15 cellular contexts compared by ENCODE assay signal in the genomic region with DNA sequence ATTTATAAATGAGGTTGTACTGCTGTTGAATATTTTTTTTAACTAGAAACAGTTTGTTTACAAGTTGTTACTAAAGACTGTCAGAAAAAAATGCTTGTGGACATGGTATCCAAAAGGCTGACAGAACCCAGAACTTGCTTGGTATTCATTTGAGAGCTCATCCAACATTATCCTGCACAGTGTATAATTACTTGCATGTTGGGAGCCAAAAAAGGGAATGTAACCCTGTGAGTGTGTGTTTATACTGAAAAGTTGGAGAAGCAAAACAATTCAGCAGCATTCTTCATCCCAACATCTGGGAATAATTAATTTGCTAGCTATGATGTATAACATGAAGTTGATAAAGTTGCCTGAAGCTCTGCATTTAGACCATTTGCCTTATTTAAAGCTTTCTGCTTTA. TPM values are rescaled to one million over a fixed set of nuclear protein-coding genes. Genes with fewer than 3 reads are reported as not detected.
DNase-seq lines count a peak whose midpoint lies in the region; FAIRE-seq and TF ChIP-seq lines count a peak whose summit lies in the region.
"Had no signal": no experiment of that assay in that cellular context is flagged by ENCODE, and none has a peak within 500 bp of the region (broad histone marks: within the 10 kb centered on the region; RNA-seq: fewer than 3 reads in every experiment).

No MANE protein-coding gene starts in this region.

- no peak overlapping the region for H3K4me3 Mint-ChIP-seq in Caco-2 (ENCODE audit: unreplicated experiment)
- H3K4me3 Mint-ChIP-seq: activated naive CD4-positive, alpha-beta T cell treated with anti-CD3 and anti-CD28 coated beads, Interleukin-2, amount 10 ng/mL, durations not matched to agents 7 days and 5 days; CD4-positive, CD25-positive, alpha-beta regulatory T cell had no signal

- H3K4me1 Mint-ChIP-seq in Caco-2 (ENCODE audit: low read depth, unreplicated experiment): peaks cover 38% of the 10 kb centered on the region
- H3K4me1 Mint-ChIP-seq: activated naive CD4-positive, alpha-beta T cell treated with anti-CD3 and anti-CD28 coated beads, Interleukin-2, amount 10 ng/mL, durations not matched to agents 7 days and 5 days had no signal

- H3K27me3 ChIP-seq in Caco-2 (replicated peaks; ENCODE audit: control insufficient read depth, insufficient read depth, low read length): no peaks in the 10 kb centered on the region
- no peaks in the 10 kb centered on the region for H3K27me3 ChIP-seq in left ventricle myocardium inferior (ENCODE audit: low read depth)
- no peaks in the 10 kb centered on the region for H3K27me3 ChIP-seq in sigmoid colon
- H3K27me3 ChIP-seq in Peyer's patch: no peaks in the 10 kb centered on the region
- H3K27me3 ChIP-seq: SJCRH30 had no signal

- no peaks in the 10 kb centered on the region for H3K9me3 ChIP-seq in Caco-2
- H3K9me3 ChIP-seq in left ventricle myocardium inferior (replicated peaks): no peaks in the 10 kb centered on the region
- H3K9me3 ChIP-seq in sigmoid colon: no peaks in the 10 kb centered on the region
- no peaks in the 10 kb centered on the region for H3K9me3 ChIP-seq in Peyer's patch
- H3K9me3 ChIP-seq: SJCRH30 had no signal

- no TSS peak for BruUV-seq in Caco-2 (replicated peaks; lab: Mats Ljungman, UMichigan)

- CTCF ChIA-PET in Caco-2 (lab: Charles Lee): interaction anchor here (1.4 kb wide), 1 partner anchor 93 kb away, joined by 6 read pairs; no protein-coding TSS in a partner anchor

- DNase-seq in Caco-2 (no peak), amniotic stem cell (lab: John Stamatoyannopoulos, UW) (peak; percentile 61), left ventricle myocardium inferior (no peak), sigmoid colon (no peak), H54 (ENCODE audit: insufficient read length, low spot score) (no peak), lower leg skin (ENCODE audit: low spot score in 2 of 2) (no peak), cerebellar cortex (ENCODE audit: low spot score) (no peak), Peyer's patch (no peak)
- DNase-seq: activated naive CD4-positive, alpha-beta T cell treated with anti-CD3 and anti-CD28 coated beads, Interleukin-2, amount 10 ng/mL, durations not matched to agents 7 days and 5 days; CD4-positive, CD25-positive, alpha-beta regulatory T cell; effector memory CD4-positive, alpha-beta T cell; NCI-H1048; NCI-H510A treated with DMSO at 0.1 percent for 48 hours; SJCRH30; stimulated activated naive CD4-positive, alpha-beta T cell had no signal

- intact Hi-C loops in Caco-2 (cut with micrococcal nuclease; ENCODE audit: unreplicated experiment) (loop anchor here (5.0 kb wide), 1 partner anchor 114 kb away; no protein-coding TSS in a partner anchor), left ventricle myocardium inferior (cut with micrococcal nuclease) (no loop called here), sigmoid colon (cut with DNase I) (loop anchor here (5.0 to 10.0 kb wide), 3 partner anchors 109 to 189 kb away; a partner anchor contains a TSS), lower leg skin (cut with DNase I; ENCODE audit: low total_unique reads) (no loop called here)

- H3K4me3 ChIP-seq in Caco-2 (ENCODE audit: low read depth, low read length) (no peak overlapping the region), left ventricle myocardium inferior (no peak overlapping the region), sigmoid colon (no peak overlapping the region), lower leg skin (ENCODE audit: low read depth, poor library complexity, severe bottlenecking) (no peak overlapping the region), Peyer's patch (no peak overlapping the region)
- H3K4me3 ChIP-seq: SJCRH30 had no signal

- H3K27me3 Mint-ChIP-seq in Caco-2 (ENCODE audit: insufficient read depth, unreplicated experiment): no peaks in the 10 kb centered on the region

- no peak for TF ChIP-seq POLR2A in sigmoid colon (IDR thresholded peaks at IDR 0.05)
- TF ChIP-seq POLR2A in H54 (IDR thresholded peaks at IDR 0.05; ENCODE audit: low read depth, low read length): no peak
- no peak for TF ChIP-seq POLR2A in lower leg skin (IDR thresholded peaks at IDR 0.05)
- TF ChIP-seq POLR2A in Peyer's patch (IDR thresholded peaks at IDR 0.05): no peak

- H3K36me3 ChIP-seq in Caco-2 (ENCODE audit: control insufficient read depth, insufficient read depth, low read length) (no peaks in the 10 kb centered on the region), left ventricle myocardium inferior (no peaks in the 10 kb centered on the region), sigmoid colon (no peaks in the 10 kb centered on the region), Peyer's patch (no peaks in the 10 kb centered on the region)
- H3K36me3 ChIP-seq: SJCRH30 had no signal

- peak in 3 of 4 donors; percentile 44 to 89 (median 84) for TF ChIP-seq EP300 in sigmoid colon (IDR thresholded peaks at IDR 0.05)

- FAIRE-seq in H54 (lab: Jason Lieb, UNC): no peak

- no peak for TF ChIP-seq CTCF in Caco-2 (IDR thresholded peaks at IDR 0.05; ENCODE audit: insufficient read depth in 1 of 2, low read depth in 1 of 2, low read length in 1 of 2, severe bottlenecking in 1 of 2, unreplicated experiment in 1 of 2)
- no peak for TF ChIP-seq CTCF in left ventricle myocardium inferior (IDR thresholded peaks at IDR 0.05; ENCODE audit: borderline replicate concordance)
- no peak for TF ChIP-seq CTCF in sigmoid colon (IDR thresholded peaks at IDR 0.05)
- no peak for TF ChIP-seq CTCF in lower leg skin (IDR thresholded peaks at IDR 0.05)
- no peak for TF ChIP-seq CTCF in Peyer's patch (IDR thresholded peaks at IDR 0.05)

- no peaks in the 10 kb centered on the region for H3K9me3 Mint-ChIP-seq in Caco-2 (ENCODE audit: unreplicated experiment)
- H3K9me3 Mint-ChIP-seq: activated naive CD4-positive, alpha-beta T cell treated with anti-CD3 and anti-CD28 coated beads, Interleukin-2, amount 10 ng/mL, durations not matched to agents 7 days and 5 days; CD4-positive, CD25-positive, alpha-beta regulatory T cell had no signal

- H3K27ac ChIP-seq in left ventricle myocardium inferior (replicated peaks) (peak overlapping the region; percentile 60), sigmoid colon (peak overlapping the region; percentile 70 to 85 (median 82)), Peyer's patch (peak overlapping the region in 1 of 4 donors; percentile 60)
- H3K27ac ChIP-seq: SJCRH30 had no signal

- peaks cover 43% of the 10 kb centered on the region for H3K4me1 ChIP-seq in Caco-2
- H3K4me1 ChIP-seq in left ventricle myocardium inferior: peaks cover 29% of the 10 kb centered on the region
- H3K4me1 ChIP-seq in sigmoid colon: peaks cover 0 to 94% (median 73%) of the 10 kb centered on the region in 4 donors
- no peaks in the 10 kb centered on the region for H3K4me1 ChIP-seq in Peyer's patch

- H3K36me3 Mint-ChIP-seq in Caco-2 (ENCODE audit: insufficient read depth, unreplicated experiment): no peaks in the 10 kb centered on the region
- H3K36me3 Mint-ChIP-seq: activated naive CD4-positive, alpha-beta T cell treated with anti-CD3 and anti-CD28 coated beads, Interleukin-2, amount 10 ng/mL, durations not matched to agents 7 days and 5 days; CD4-positive, CD25-positive, alpha-beta regulatory T cell had no signal

- POLR2A ChIA-PET in Caco-2 (lab: Charles Lee): interaction anchor here (1.2 kb wide), 1 partner anchor 41 kb away, joined by 5 read pairs; a partner anchor contains a TSS

- H3K27ac Mint-ChIP-seq in Caco-2 (ENCODE audit: unreplicated experiment): peak overlapping the region; percentile 29
- H3K27ac Mint-ChIP-seq: activated naive CD4-positive, alpha-beta T cell treated with anti-CD3 and anti-CD28 coated beads, Interleukin-2, amount 10 ng/mL, durations not matched to agents 7 days and 5 days; CD4-positive, CD25-positive, alpha-beta regulatory T cell had no signal

RNA-seq across cellular contexts. Expression of a gene that starts 42.1 kb away (rescaled TPM):
- total RNA-seq in Caco-2 (2022) (120 and 123 TPM in 2 replicates), left ventricle myocardium inferior (20.4 TPM), sigmoid colon (100 to 1,000 TPM; 121 to 161 (median 153) TPM), lower leg skin (10 to 100 TPM; 33.8 to 67.8 (median 51.2) TPM), Peyer's patch (100 to 1,000 TPM in 1 of 4 donors, 10 to 100 TPM in 3; 27.1 to 190 (median 60.8) TPM)
- 10 to 100 TPM; 12.7 to 16.8 (median 13.2) TPM for polyA plus RNA-seq in sigmoid colon

Comparison
In these comparisons a context has a peak if more than half of its experiments do, and no peak if none do; other contexts are left out.
1. intact Hi-C loops: an anchor here in Caco-2 (5.0 kb wide) and sigmoid colon (5.0 to 10.0 kb wide); none called in left ventricle myocardium inferior and lower leg skin.